ENCODE assay signal across 12 cellular contexts in genomic region chr20:38987777-38988176, GRCh38.
DNase-seq lines count a peak whose midpoint lies in the region; ATAC-seq lines count a peak whose summit lies in the region.
"Had no signal": no experiment of that assay in that cellular context is flagged by ENCODE, and none has a peak within 500 bp of the region (broad histone marks: within the 10 kb centered on the region; RNA-seq: fewer than 3 reads in every experiment).

No MANE protein-coding gene starts in this region.

- no peaks in the 10 kb centered on the region for H3K27me3 ChIP-seq in muscle layer of duodenum (ENCODE audit: low read depth, low read length)
- H3K27me3 ChIP-seq: heart left ventricle, testis had no signal

- ATAC-seq in GM18873 (IDR thresholded peaks at IDR 0.05; ENCODE audit: low FRiP score, unreplicated experiment) (peak; percentile 56), GM21576 (IDR thresholded peaks at IDR 0.05; ENCODE audit: unreplicated experiment) (peak; percentile 78), HG03196 (IDR thresholded peaks at IDR 0.05; ENCODE audit: unreplicated experiment) (peak; percentile 82)
- ATAC-seq: heart left ventricle had no signal

- H3K27ac ChIP-seq in muscle layer of duodenum (ENCODE audit: low read length): peak overlapping the region; percentile 35
- H3K27ac ChIP-seq: SK-N-MC, testis had no signal

- H3K36me3 ChIP-seq in muscle layer of duodenum (ENCODE audit: control insufficient read depth in 1 of 2, insufficient read depth in 2 of 2, low read length in 2 of 2): peaks cover 5 to 16% of the 10 kb centered on the region in 2 donors

- peaks cover 13 to 24% of the 10 kb centered on the region in 2 donors for H3K4me1 ChIP-seq in muscle layer of duodenum (ENCODE audit: control insufficient read depth in 1 of 2, insufficient read depth in 2 of 2, low read length in 2 of 2)

- no peaks in the 10 kb centered on the region for H3K9me3 ChIP-seq in muscle layer of duodenum (ENCODE audit: control insufficient read depth in 1 of 2, low read length in 2 of 2)
- H3K9me3 ChIP-seq: heart left ventricle, testis had no signal

- H3K4me3 ChIP-seq in muscle layer of duodenum (ENCODE audit: low read depth in 1 of 2, low read length in 2 of 2): no peak overlapping the region
- H3K4me3 ChIP-seq: heart left ventricle, SK-N-MC, testis had no signal

- no peak for DNase-seq in activated CD4-positive, alpha-beta T cell treated with anti-CD3 and anti-CD28 coated beads for 48 hours
- DNase-seq in NCI-H524 (lab: John Stamatoyannopoulos, UW): no peak
- DNase-seq in MV-4-11 (lab: John Stamatoyannopoulos, UW): no peak
- DNase-seq: activated CD8-positive, alpha-beta memory T cell treated with anti-CD3 and anti-CD28 coated beads, Interleukin-2, amount 50 U/mL, for 4 hours; heart left ventricle; stimulated activated CD4-positive, alpha-beta T cell treated with anti-CD3 and anti-CD28 coated beads, Interleukin-12 subunit alpha, Interleukin-12 subunit beta, amount 100 ng/mL, for 4 hours; testis had no signal
